ENCODE assay signal across 8 cellular contexts in the genomic region with DNA sequence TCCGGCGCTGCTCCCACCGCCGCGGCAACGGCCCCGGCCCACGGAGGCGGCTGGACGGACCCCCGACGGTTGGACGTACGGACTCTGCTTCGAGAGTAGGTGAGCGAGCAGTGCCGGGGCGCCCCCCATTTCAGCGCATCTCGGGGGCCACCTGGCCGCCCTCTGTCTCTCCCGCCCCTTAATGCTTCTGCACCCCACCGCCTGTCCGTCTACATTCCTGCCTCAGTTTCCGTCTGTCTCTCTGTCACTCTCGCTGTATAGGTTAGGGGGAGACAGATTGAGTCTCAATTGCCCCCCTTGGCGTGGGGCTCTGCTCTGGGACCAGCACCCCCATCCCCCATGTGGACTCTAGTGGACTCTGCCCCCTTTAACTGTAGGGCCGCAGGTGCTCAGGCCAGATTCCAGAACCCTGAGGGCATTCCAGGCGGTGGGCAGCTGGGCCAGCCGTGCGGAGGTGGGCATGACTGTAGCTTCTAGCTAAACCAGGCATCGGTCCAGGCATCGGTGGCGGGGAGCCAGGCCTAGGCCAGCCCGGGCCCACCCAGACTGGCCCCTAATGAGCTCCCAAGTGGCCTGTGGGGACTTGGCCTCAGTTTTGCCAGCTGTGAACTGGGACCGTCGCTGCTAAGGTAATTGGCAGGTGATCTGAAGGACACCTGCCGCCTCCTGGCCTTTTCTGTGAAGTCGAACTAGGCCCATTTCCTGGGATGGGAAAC. TPM values are rescaled to one million over a fixed set of nuclear protein-coding genes. Genes with fewer than 3 reads are reported as not detected.
DNase-seq lines count a peak whose midpoint lies in the region; ATAC-seq and TF ChIP-seq lines count a peak whose summit lies in the region.

No MANE protein-coding gene starts in this region.

- H3K27ac ChIP-seq in A673 (ENCODE audit: low read depth, low read length, poor library complexity, severe bottlenecking) (peak overlapping the region; percentile 80), breast epithelium (peak overlapping the region; percentile 45 to 62), lower lobe of right lung (peak overlapping the region; percentile 50), upper lobe of left lung (peak overlapping the region; percentile 57 to 85 (median 71))

- no peak for TF ChIP-seq POLR2A in breast epithelium (IDR thresholded peaks at IDR 0.05)
- TF ChIP-seq POLR2A in upper lobe of left lung (IDR thresholded peaks at IDR 0.05): no peak

- H3K36me3 Mint-ChIP-seq in IgD-negative memory B cell: peaks cover 1% of the 10 kb centered on the region

- CTCF ChIA-PET in A673 (lab: Charles Lee): no interaction called here

- H3K4me3 ChIP-seq in A673 (ENCODE audit: low read depth, low read length, poor library complexity, severe bottlenecking) (peak overlapping the region; percentile 89), breast epithelium (peak overlapping the region; percentile 60 to 82 (median 73)), lower lobe of right lung (peak overlapping the region; percentile 79), upper lobe of left lung (peak overlapping the region; percentile 66 to 95 (median 80))

- H3K27me3 Mint-ChIP-seq in IgD-negative memory B cell: no peaks in the 10 kb centered on the region

- H3K4me1 Mint-ChIP-seq in IgD-negative memory B cell: peaks cover 12 to 19% (median 17%) of the 10 kb centered on the region in 3 donors

- no peaks in the 10 kb centered on the region for H3K9me3 Mint-ChIP-seq in IgD-negative memory B cell

- peak overlapping the region; percentile 92 to 99 (median 97) for H3K4me3 Mint-ChIP-seq in IgD-negative memory B cell

- H3K27ac Mint-ChIP-seq in IgD-negative memory B cell: peak overlapping the region; percentile 91 to 96 (median 92)

- no peak for DNase-seq in A673 (ENCODE audit: low spot score)
- DNase-seq in breast epithelium (ENCODE audit: low spot score in 2 of 2): no peak
- DNase-seq in lower lobe of right lung: peak; percentile 60
- DNase-seq in upper lobe of left lung: peak in 1 of 2 donors; percentile 87
- DNase-seq in activated CD4-positive, CD25-positive, alpha-beta regulatory T cell treated with anti-CD3 and anti-CD28 coated beads, Interleukin-2, amount 50 U/mL, for 72 hours: no peak
- no peak for DNase-seq in NCI-H524 (lab: John Stamatoyannopoulos, UW)

- intact Hi-C loops in A673 (cut with micrococcal nuclease; ENCODE audit: unreplicated experiment): loop anchor here (5.0 kb wide), 1 partner anchor 62 kb away; no protein-coding TSS in a partner anchor
- intact Hi-C loops in breast epithelium (cut with DNase I; ENCODE audit: low total_unique reads): no loop called here
- intact Hi-C loops in lower lobe of right lung (cut with DNase I): no loop called here

- BruUV-seq in A673 (replicated peaks; lab: Mats Ljungman, UMichigan): TSS peak; percentile 57

- WGBS in upper lobe of left lung, 2 donors: 9 to 10% methylated on average over 9 to 18 of the region's 39 CpGs

- H3K27me3 ChIP-seq in A673 (replicated peaks; ENCODE audit: insufficient read depth, low read depth, low read length, poor library complexity) (no peaks in the 10 kb centered on the region), breast epithelium (no peaks in the 10 kb centered on the region), lower lobe of right lung (ENCODE audit: low read depth) (no peaks in the 10 kb centered on the region), upper lobe of left lung (no peaks in the 10 kb centered on the region)

- H3K4me1 ChIP-seq in A673 (ENCODE audit: insufficient read depth, low read length, poor library complexity, severe bottlenecking) (peaks cover 21% of the 10 kb centered on the region), breast epithelium (no peaks in the 10 kb centered on the region), lower lobe of right lung (peaks cover 35% of the 10 kb centered on the region), upper lobe of left lung (peaks cover 30 to 49% (median 39%) of the 10 kb centered on the region in 4 donors)

- H3K36me3 ChIP-seq in A673 (ENCODE audit: insufficient read depth, low read length, poor library complexity, severe bottlenecking) (no peaks in the 10 kb centered on the region), breast epithelium (no peaks in the 10 kb centered on the region), lower lobe of right lung (no peaks in the 10 kb centered on the region), upper lobe of left lung (no peaks in the 10 kb centered on the region)

- no peak for TF ChIP-seq EP300 in upper lobe of left lung (IDR thresholded peaks at IDR 0.05)

- ATAC-seq in GM19324 (IDR thresholded peaks at IDR 0.05; ENCODE audit: low FRiP score, unreplicated experiment) (peak; percentile 16), lower lobe of right lung (no peak), upper lobe of left lung (ENCODE audit: low FRiP score in 2 of 2) (no peak)

- POLR2A ChIA-PET in A673 (lab: Charles Lee; ENCODE audit: low non-redundant PET): interaction anchor here (0.6 kb wide), 1 partner anchor 131 kb away, joined by 13 read pairs; no protein-coding TSS in a partner anchor

- H3K9me3 ChIP-seq in A673 (ENCODE audit: low read depth, low read length, poor library complexity, severe bottlenecking) (no peaks in the 10 kb centered on the region), breast epithelium (no peaks in the 10 kb centered on the region), lower lobe of right lung (no peaks in the 10 kb centered on the region), upper lobe of left lung (no peaks in the 10 kb centered on the region)

- TF ChIP-seq CTCF in A673 (conservative IDR thresholded peaks at IDR 0.05; ENCODE audit: low read depth, low read length) (no peak), breast epithelium (IDR thresholded peaks at IDR 0.05) (no peak), lower lobe of right lung (IDR thresholded peaks at IDR 0.05) (no peak), upper lobe of left lung (IDR thresholded peaks at IDR 0.05) (no peak)

RNA-seq across cellular contexts. Expression of a gene that starts 0.4 kb away (rescaled TPM):
- total RNA-seq in A673 (2021) (24.7 and 25.4 TPM in 2 replicates), breast epithelium (1 to 10 TPM; 1.6 to 3.6 (median 2.9) TPM), lower lobe of right lung (11.2 TPM), upper lobe of left lung (10 to 100 TPM in 3 of 6 donors, 1 to 10 TPM in 3; 4.4 to 17.5 (median 11.4) TPM)
- 18.4 TPM for polyA plus RNA-seq in IgD-negative memory B cell

RNA-seq across cellular contexts. Expression of a gene that starts 30.5 kb away (rescaled TPM):
- total RNA-seq in A673 (2021) (128 TPM in 2 replicates), breast epithelium (10 to 100 TPM; 36.3 to 55.1 (median 42.1) TPM), lower lobe of right lung (91.6 TPM), upper lobe of left lung (100 to 1,000 TPM in 1 of 6 donors, 10 to 100 TPM in 4, 1 to 10 TPM in 1; 6.3 to 121 (median 67.1) TPM)
- polyA plus RNA-seq in IgD-negative memory B cell: 100 TPM
